ENCODE assay signal across 12 cellular contexts in genomic region chr6:117706504-117706903, GRCh38.
"Had no signal": no experiment of that assay in that cellular context is flagged by ENCODE, and none has a peak within 500 bp of the region (broad histone marks: within the 10 kb centered on the region; RNA-seq: fewer than 3 reads in every experiment).

No MANE protein-coding gene starts in this region.

- H3K4me3 Mint-ChIP-seq: activated T-cell treated with anti-CD3 and anti-CD28 coated beads, Interleukin-2, amount 50 U/mL, for 72 hours; natural killer cell treated with Interleukin-12 subunit alpha and Interleukin-12 subunit beta and Interleukin-15 and Interleukin-18, amount 100 ng/mL, for 72 hours had no signal

- H3K9me3 ChIP-seq: heart left ventricle, transverse colon had no signal

- ATAC-seq: activated T-cell treated with anti-CD3 and anti-CD28 coated beads, Interleukin-2, amount 50 U/mL, for 72 hours; heart left ventricle; natural killer cell treated with Interleukin-12 subunit alpha and Interleukin-12 subunit beta and Interleukin-15 and Interleukin-18, amount 100 ng/mL, for 72 hours; right cardiac atrium had no signal

- H3K27ac ChIP-seq: heart left ventricle, transverse colon had no signal

- H3K27me3 Mint-ChIP-seq: natural killer cell treated with Interleukin-12 subunit alpha and Interleukin-12 subunit beta and Interleukin-15 and Interleukin-18, amount 100 ng/mL, for 72 hours; progenitor cell of endocrine pancreas had no signal

- H3K27me3 ChIP-seq: heart left ventricle, transverse colon had no signal

- H3K4me1 ChIP-seq: transverse colon had no signal

- H3K4me3 ChIP-seq: heart left ventricle, transverse colon had no signal

- H3K9me3 Mint-ChIP-seq: activated T-cell treated with anti-CD3 and anti-CD28 coated beads, Interleukin-2, amount 50 U/mL, for 72 hours; natural killer cell treated with Interleukin-12 subunit alpha and Interleukin-12 subunit beta and Interleukin-15 and Interleukin-18, amount 100 ng/mL, for 72 hours had no signal

- DNase-seq: activated CD4-positive, CD25-positive, alpha-beta regulatory T cell; activated T-cell treated with anti-CD3 and anti-CD28 coated beads, Interleukin-2, amount 50 U/mL, for 72 hours; heart left ventricle; mammary epithelial cell; occipital lobe; right cardiac atrium; small intestine; substantia nigra; T-helper 9 cell; transverse colon had no signal

- H3K27ac Mint-ChIP-seq: activated T-cell treated with anti-CD3 and anti-CD28 coated beads, Interleukin-2, amount 50 U/mL, for 72 hours; progenitor cell of endocrine pancreas had no signal
